In genomic region chr6:84638286-84638685, GRCh38 we compare ENCODE assay signal across 28 cellular contexts.
"Had no signal": no experiment of that assay in that cellular context is flagged by ENCODE, and none has a peak within 500 bp of the region (broad histone marks: within the 10 kb centered on the region; RNA-seq: fewer than 3 reads in every experiment).

No MANE protein-coding gene starts in this region.

- H3K27ac ChIP-seq: colonic mucosa, epithelial cell of prostate, gastrocnemius medialis, lower lobe of right lung, ovary, psoas muscle, sigmoid colon, skin epidermis, thoracic aorta, tibial nerve, upper lobe of left lung had no signal

- H3K36me3 ChIP-seq: colonic mucosa, gastrocnemius medialis, lower lobe of right lung, ovary, sigmoid colon, thoracic aorta, tibial nerve, upper lobe of left lung had no signal

- FAIRE-seq: keratinocyte, urothelium cell line had no signal

- H3K9me3 ChIP-seq: colonic mucosa, gastrocnemius medialis, lower lobe of right lung, mucosa of descending colon, ovary, psoas muscle, sigmoid colon, thoracic aorta, tibial nerve, upper lobe of left lung had no signal

- H3K4me3 ChIP-seq: colonic mucosa, gastrocnemius medialis, lower lobe of right lung, mucosa of descending colon, ovary, psoas muscle, sigmoid colon, skin epidermis, thoracic aorta, tibial nerve, upper lobe of left lung had no signal

- DNase-seq: colonic mucosa; effector CD8-positive, alpha-beta T cell; endodermal cell; foreskin fibroblast; gastrocnemius medialis; head of caudate nucleus; left ventricle myocardium superior; lower lobe of right lung; mucosa of descending colon; naive thymus-derived CD8-positive, alpha-beta T cell; nephron progenitor cell; nucleus accumbens; ovary; posterior cingulate gyrus; psoas muscle; right cardiac atrium; sigmoid colon; stimulated activated CD4-positive, alpha-beta T cell treated with anti-CD3 and anti-CD28 coated beads, Interleukin-15, amount 100 ng/mL, for 24 hours; stimulated activated CD4-positive, alpha-beta T cell treated with anti-CD3 and anti-CD28 coated beads, Interleukin-2, amount 100 ng/mL, for 48 hours; stimulated activated naive B cell treated with anti-CD40 and anti-IgM and Interleukin-4, amounts not matched to agents 10 μg/mL and 1 μg/mL and 100 μg/mL, for 72 hours; upper lobe of left lung had no signal

- H3K4me1 ChIP-seq: colonic mucosa, gastrocnemius medialis, lower lobe of right lung, psoas muscle, tibial nerve, upper lobe of left lung had no signal

- ATAC-seq: esophagus mucosa; gastrocnemius medialis; left ventricle myocardium superior; lower lobe of right lung; mucosa of descending colon; naive thymus-derived CD8-positive, alpha-beta T cell; psoas muscle; right cardiac atrium; stimulated activated naive B cell treated with anti-CD40 and anti-IgM and Interleukin-4, amounts not matched to agents 10 μg/mL and 1 μg/mL and 100 μg/mL, for 72 hours had no signal

- H3K27me3 ChIP-seq: colonic mucosa, gastrocnemius medialis, ovary, sigmoid colon, tibial nerve, upper lobe of left lung had no signal
